ENCODE assay signal across 13 cellular contexts in genomic region chr14:42214981-42215491, GRCh38.
DNase-seq lines count a peak whose midpoint lies in the region; ATAC-seq and TF ChIP-seq lines count a peak whose summit lies in the region.
"Had no signal": no experiment of that assay in that cellular context is flagged by ENCODE, and none has a peak within 500 bp of the region (broad histone marks: within the 10 kb centered on the region; RNA-seq: fewer than 3 reads in every experiment).

No MANE protein-coding gene starts in this region.

- H3K9ac ChIP-seq in adipocyte (ENCODE audit: low read length): peak overlapping the region; percentile 34

- peak overlapping the region; percentile 87; the same call in 1 of the 2 replicates for H3K27ac Mint-ChIP-seq in HFFc6
- H3K27ac Mint-ChIP-seq: activated naive CD8-positive, alpha-beta T cell treated with anti-CD3 and anti-CD28 coated beads for 36 hours; CD4-positive, CD25-positive, alpha-beta regulatory T cell had no signal

- TF ChIP-seq CTCF in HFFc6 (IDR thresholded peaks at IDR 0.05) (no peak), kidney epithelial cell (IDR thresholded peaks at IDR 0.05; ENCODE audit: insufficient read depth, low read length, poor library complexity, severe bottlenecking) (no peak)

- H3K4me3 ChIP-seq in adipocyte (ENCODE audit: low read length) (peak overlapping the region; percentile 50), kidney epithelial cell (ENCODE audit: low read depth, low read length) (no peak overlapping the region)

- no peaks in the 10 kb centered on the region for H3K36me3 Mint-ChIP-seq in HFFc6 (ENCODE audit: low read depth)
- H3K36me3 Mint-ChIP-seq: activated naive CD8-positive, alpha-beta T cell treated with anti-CD3 and anti-CD28 coated beads for 36 hours; CD4-positive, CD25-positive, alpha-beta regulatory T cell had no signal

- H3K36me3 ChIP-seq in adipocyte (ENCODE audit: control insufficient read depth, insufficient read depth, low read length, severe bottlenecking) (no peaks in the 10 kb centered on the region), kidney epithelial cell (ENCODE audit: control insufficient read depth, insufficient read depth, low read length) (no peaks in the 10 kb centered on the region)

- no peaks in the 10 kb centered on the region; the same call in 1 of the 2 replicates for H3K27me3 Mint-ChIP-seq in HFFc6 (ENCODE audit: insufficient read depth)
- H3K27me3 Mint-ChIP-seq: activated naive CD8-positive, alpha-beta T cell treated with anti-CD3 and anti-CD28 coated beads for 36 hours; CD4-positive, CD25-positive, alpha-beta regulatory T cell had no signal

- H3K4me1 ChIP-seq in adipocyte (ENCODE audit: control insufficient read depth, insufficient read depth, low read length): peaks cover 16% of the 10 kb centered on the region

- no peaks in the 10 kb centered on the region for H3K27me3 ChIP-seq in adipocyte (replicated peaks; ENCODE audit: control insufficient read depth, insufficient read depth, low read length)
- no peaks in the 10 kb centered on the region for H3K27me3 ChIP-seq in kidney epithelial cell (ENCODE audit: control insufficient read depth, insufficient read depth, low read length)

- ATAC-seq in HG02571 (IDR thresholded peaks at IDR 0.05; ENCODE audit: unreplicated experiment): no peak
- ATAC-seq in GM18498 (IDR thresholded peaks at IDR 0.05; ENCODE audit: unreplicated experiment): no peak
- no peak for ATAC-seq in GM18517 (IDR thresholded peaks at IDR 0.05; ENCODE audit: unreplicated experiment)

- H3K9me3 ChIP-seq in adipocyte (ENCODE audit: control insufficient read depth, low read length): no peaks in the 10 kb centered on the region

- H3K9me3 Mint-ChIP-seq in HFFc6: no peaks in the 10 kb centered on the region; the same call in 1 of the 2 replicates
- H3K9me3 Mint-ChIP-seq: activated naive CD8-positive, alpha-beta T cell treated with anti-CD3 and anti-CD28 coated beads for 36 hours had no signal

- H3K4me1 Mint-ChIP-seq in HFFc6 (ENCODE audit: low read depth): peaks cover 14% of the 10 kb centered on the region; the same call in 1 of the 2 replicates
- H3K4me1 Mint-ChIP-seq: activated naive CD8-positive, alpha-beta T cell treated with anti-CD3 and anti-CD28 coated beads for 36 hours; CD4-positive, CD25-positive, alpha-beta regulatory T cell had no signal

- DNase-seq in 8988T (peak; percentile 7), HFFc6 (peak; percentile 19), adipocyte (ENCODE audit: low read depth) (peak; percentile 47), kidney epithelial cell (ENCODE audit: low read depth) (peak; percentile 81), cortex of kidney (lab: John Stamatoyannopoulos, UW) (no peak)
- DNase-seq: activated naive CD8-positive, alpha-beta T cell treated with anti-CD3 and anti-CD28 coated beads for 36 hours; CD4-positive, CD25-positive, alpha-beta regulatory T cell; NCI-H2171; retina; stimulated activated naive CD4-positive, alpha-beta T cell treated with Interleukin-2 at 50 U/mL for 16 hours had no signal

- peak overlapping the region; percentile 35; the same call in 1 of the 2 replicates for H3K4me3 Mint-ChIP-seq in HFFc6
- H3K4me3 Mint-ChIP-seq: activated naive CD8-positive, alpha-beta T cell treated with anti-CD3 and anti-CD28 coated beads for 36 hours; CD4-positive, CD25-positive, alpha-beta regulatory T cell had no signal
